ENCODE assay signal across 18 cellular contexts in the genomic region with DNA sequence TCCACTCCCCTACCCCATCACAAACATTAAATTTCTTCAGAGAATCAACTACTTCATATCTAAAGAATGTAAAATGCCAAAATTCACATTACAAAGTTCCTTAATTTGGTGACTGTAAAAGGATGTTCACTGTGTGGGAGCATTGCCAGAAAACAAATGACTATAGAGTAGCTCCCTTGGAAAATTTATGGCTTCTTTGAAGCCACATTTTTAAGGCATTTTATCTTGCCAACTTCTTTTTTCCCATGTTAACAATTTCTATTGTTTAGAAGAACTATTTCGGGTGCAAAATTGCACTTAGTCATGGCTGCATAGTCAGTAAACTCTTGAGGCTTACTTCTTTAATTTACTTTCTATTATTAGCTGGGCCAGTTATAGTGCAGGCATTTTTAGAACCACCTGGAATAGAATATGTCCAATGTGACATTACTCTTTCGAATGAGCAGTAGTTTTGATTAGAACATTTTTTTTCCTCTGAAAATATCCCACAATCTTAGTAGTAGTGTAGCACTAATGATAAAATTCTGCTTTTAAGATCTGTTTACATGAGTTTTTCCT.
"Had no signal": no experiment of that assay in that cellular context is flagged by ENCODE, and none has a peak within 500 bp of the region (broad histone marks: within the 10 kb centered on the region; RNA-seq: fewer than 3 reads in every experiment).

No MANE protein-coding gene starts in this region.

- H3K27ac ChIP-seq: breast epithelium, spleen, thyroid gland, upper lobe of right lung had no signal

- ATAC-seq: activated T-cell treated with anti-CD3 and anti-CD28 coated beads, Interleukin-2, amount 50 U/mL, for 4 hours; left colon; natural killer cell; stimulated activated naive CD8-positive, alpha-beta T cell treated with anti-CD3 and anti-CD28 coated beads, Interleukin-15, Interleukin-2, amounts not matched to agents 100 U/mL and 50 U/mL, for 24 hours; upper lobe of right lung had no signal

- H3K9me3 ChIP-seq: breast epithelium, thyroid gland, upper lobe of right lung had no signal

- H3K36me3 ChIP-seq: breast epithelium, spleen, thyroid gland, upper lobe of right lung had no signal

- DNase-seq: activated CD4-positive, alpha-beta T cell treated with anti-CD3 and anti-CD28 coated beads for 4 hours; activated CD4-positive, alpha-beta T cell treated with anti-CD3 and anti-CD28 coated beads, Interleukin-2, amount 50 U/mL, for 48 hours; activated CD4-positive, CD25-positive, alpha-beta regulatory T cell; activated CD8-positive, alpha-beta memory T cell treated with anti-CD3 and anti-CD28 coated beads, Interleukin-2, amount 50 U/mL, for 48 hours; activated naive CD4-positive, alpha-beta T cell; activated T-cell treated with anti-CD3 and anti-CD28 coated beads, Interleukin-2, amount 50 U/mL, for 4 hours; cortex of kidney; erythroblast; islet precursor cell; left colon; natural killer cell; spleen; stimulated activated CD4-positive, alpha-beta T cell treated with anti-CD3 and anti-CD28 coated beads, Interleukin-4, amount 100 ng/mL, for 4 hours; stimulated activated naive CD8-positive, alpha-beta T cell treated with anti-CD3 and anti-CD28 coated beads, Interleukin-15, Interleukin-2, amounts not matched to agents 100 U/mL and 50 U/mL, for 24 hours; T1000; thyroid gland; upper lobe of right lung had no signal

- H3K27me3 ChIP-seq: breast epithelium, spleen, thyroid gland, upper lobe of right lung had no signal

- H3K4me3 ChIP-seq: breast epithelium, spleen, thyroid gland, upper lobe of right lung had no signal

- H3K4me1 ChIP-seq: breast epithelium, spleen, thyroid gland, upper lobe of right lung had no signal
